In genomic region chr15:83899670-83900069, GRCh38 we compare ENCODE assay signal across 17 cellular contexts.
DNase-seq lines count a peak whose midpoint lies in the region; ATAC-seq, FAIRE-seq and TF ChIP-seq lines count a peak whose summit lies in the region.
"Had no signal": no experiment of that assay in that cellular context is flagged by ENCODE, and none has a peak within 500 bp of the region (broad histone marks: within the 10 kb centered on the region; RNA-seq: fewer than 3 reads in every experiment).

No MANE protein-coding gene starts in this region.

- no peak for TF ChIP-seq CTCF in A549 (IDR thresholded peaks at IDR 0.05)

- DNase-seq in A549 (ENCODE audit: low read depth in 1 of 2, low spot score in 1 of 2) (no peak), amniotic epithelial cell (ENCODE audit: low read depth) (peak; percentile 33), right cardiac atrium (no peak), aorta (no peak), AML-193 (lab: John Stamatoyannopoulos, UW) (no peak)
- DNase-seq: CD4-positive, alpha-beta memory T cell; DMS153; DMS79; GDM1; GOT3; H7; HFFc6 had no signal

- H3K36me3 ChIP-seq in aorta (ENCODE audit: control insufficient read depth in 1 of 2, insufficient read depth in 2 of 2, low read length in 1 of 2) = peaks cover 0 to 4% of the 10 kb centered on the region in 2 donors
- H3K36me3 ChIP-seq: BLaER1 had no signal

- H3K9me3 ChIP-seq in A549 (no peaks in the 10 kb centered on the region), right cardiac atrium (ENCODE audit: control insufficient read depth, low read length) (no peaks in the 10 kb centered on the region), aorta (ENCODE audit: control insufficient read depth, low read length) (no peaks in the 10 kb centered on the region)
- H3K9me3 ChIP-seq: BLaER1 had no signal

- no peak overlapping the region for H3K4me2 ChIP-seq in A549
- H3K4me2 ChIP-seq: BLaER1 had no signal

- FAIRE-seq in A549 (lab: Jason Lieb, UNC) = peak; percentile 36
- FAIRE-seq: A204.1, GM12892 had no signal

- intact Hi-C loops in right cardiac atrium (cut with DNase I) (no loop called here), aorta (cut with DNase I) (no loop called here)

- no peaks in the 10 kb centered on the region for H3K4me1 ChIP-seq in A549
- peaks cover 2% of the 10 kb centered on the region for H3K4me1 ChIP-seq in right cardiac atrium (ENCODE audit: control insufficient read depth, insufficient read depth, low read length)
- H3K4me1 ChIP-seq in aorta (ENCODE audit: control insufficient read depth in 1 of 2, insufficient read depth in 2 of 2, low read length in 2 of 2) = peaks cover 0 to 1% of the 10 kb centered on the region in 2 donors
- H3K4me1 ChIP-seq: BLaER1 had no signal

- ATAC-seq in A549 (no peak), right cardiac atrium (peak; percentile 46 to 76), aorta (ENCODE audit: low FRiP score) (peak; percentile 83), HG02938 (IDR thresholded peaks at IDR 0.05; ENCODE audit: unreplicated experiment) (no peak)
- ATAC-seq: HCT116 had no signal

- H3K27ac ChIP-seq in A549 = no peak overlapping the region
- H3K27ac ChIP-seq in right cardiac atrium (ENCODE audit: low read length) = no peak overlapping the region
- H3K27ac ChIP-seq in aorta (ENCODE audit: low read depth in 1 of 2, low read length in 2 of 2) = no peak overlapping the region
- H3K27ac ChIP-seq: BLaER1 had no signal

- CTCF ChIA-PET in A549 (lab: Yijun Ruan, JAX) = no interaction called here

- no peaks in the 10 kb centered on the region for H3K27me3 ChIP-seq in right cardiac atrium (ENCODE audit: control insufficient read depth, insufficient read depth)
- no peaks in the 10 kb centered on the region for H3K27me3 ChIP-seq in aorta (ENCODE audit: control insufficient read depth in 1 of 2, insufficient read depth in 2 of 2, low read length in 1 of 2)
- H3K27me3 ChIP-seq: BLaER1 had no signal

- WGBS in A549 (ENCODE audit: missing lambda C conversion rate) = 15% methylated on average over 2 of the region's 2 CpGs
- WGBS in right cardiac atrium = 71% methylated on average over 2 of the region's 2 CpGs
- WGBS in aorta, 2 donors = 52 to 55% methylated on average over 2 of the region's 2 CpGs

- TF ChIP-seq RAD21 in A549 (conservative IDR thresholded peaks at IDR 0.05 in 1 of 2, IDR thresholded peaks at IDR 0.05 in 1 of 2) = no peak

- POLR2A ChIA-PET in A549 (lab: Yijun Ruan, JAX) = no interaction called here

- no peak for TF ChIP-seq POLR2A in A549 (IDR thresholded peaks at IDR 0.05; ENCODE audit: low read length)

- TF ChIP-seq EP300 in A549 (IDR thresholded peaks at IDR 0.05) = no peak

- H3K4me3 ChIP-seq in A549 (no peak overlapping the region), right cardiac atrium (ENCODE audit: low read length) (no peak overlapping the region), aorta (ENCODE audit: low read length in 2 of 2) (no peak overlapping the region)
- H3K4me3 ChIP-seq: BLaER1 had no signal

TF ChIP-seq in A549, 52 proteins besides CTCF, POLR2A, EP300 and RAD21:
- TF ChIP-seq HOXA7 (CRISPR knock-in tag; IDR thresholded peaks at IDR 0.05) = no peak

Comparison
In these comparisons a context has a peak if more than half of its experiments do, and no peak if none do; other contexts are left out.
1. ATAC-seq: peak in right cardiac atrium (2 of 2) and aorta (single experiment); none in A549 (0 of 2) and HG02938 (single experiment).